Comparison of ENCODE assay signal across 23 cellular contexts in genomic region chr9:120110520-120110919, GRCh38.
"Had no signal": no experiment of that assay in that cellular context is flagged by ENCODE, and none has a peak within 500 bp of the region (broad histone marks: within the 10 kb centered on the region; RNA-seq: fewer than 3 reads in every experiment).

No MANE protein-coding gene starts in this region.

- DNase-seq: activated CD4-positive, alpha-beta T cell treated with anti-CD3 and anti-CD28 coated beads for 1 hour; activated CD4-positive, alpha-beta T cell treated with anti-CD3 and anti-CD28 coated beads, Interleukin-2, amount 50 U/mL, for 1 hour; activated CD8-positive, alpha-beta T cell treated with anti-CD3 and anti-CD28 coated beads, Interleukin-2, amount 10 ng/mL, durations not matched to agents 7 days and 5 days; activated gamma-delta T cell; cortex of kidney; endodermal cell; esophagus squamous epithelium; gastrocnemius medialis; left ventricle myocardium inferior; mammary epithelial cell; naive thymus-derived CD8-positive, alpha-beta T cell; retina; stimulated activated CD4-positive, alpha-beta T cell treated with anti-CD3 and anti-CD28 coated beads, Interleukin-4, amount 100 ng/mL, for 24 hours; stimulated activated naive CD4-positive, alpha-beta T cell treated with Interleukin-2 at 50 U/mL for 16 hours had no signal

- H3K27me3 ChIP-seq: adrenal gland, esophagus squamous epithelium, gastrocnemius medialis, neural progenitor cell, vagina had no signal

- H3K4me3 Mint-ChIP-seq: activated CD8-positive, alpha-beta T cell treated with anti-CD3 and anti-CD28 coated beads, Interleukin-2, amount 10 ng/mL, durations not matched to agents 7 days and 5 days; activated T-helper 1 cell treated with anti-CD3 and anti-CD28 coated beads, Interleukin-12 subunit alpha, Interleukin-12 subunit beta, Interleukin-2, Interleukin-4 antibody, amounts not matched to agents 30 ng/mL and 10 ng/mL and 1 ng/mL, durations not matched to agents 14 hours and 24 hours and 36 hours; central memory CD8-positive, alpha-beta T cell; endodermal cell; mesothelial cell of epicardium; naive thymus-derived CD8-positive, alpha-beta T cell; neural progenitor cell; type B pancreatic cell had no signal

- H3K4me3 ChIP-seq: adrenal gland, esophagus squamous epithelium, gastrocnemius medialis, left ventricle myocardium inferior, neural progenitor cell, thoracic aorta, vagina had no signal

- H3K27me3 Mint-ChIP-seq: central memory CD8-positive, alpha-beta T cell had no signal

- H3K4me1 Mint-ChIP-seq: central memory CD8-positive, alpha-beta T cell; mesothelial cell of epicardium; naive thymus-derived CD8-positive, alpha-beta T cell had no signal

- H3K9me3 Mint-ChIP-seq: activated T-helper 1 cell treated with anti-CD3 and anti-CD28 coated beads, Interleukin-12 subunit alpha, Interleukin-12 subunit beta, Interleukin-2, Interleukin-4 antibody, amounts not matched to agents 30 ng/mL and 10 ng/mL and 1 ng/mL, durations not matched to agents 14 hours and 24 hours and 36 hours; mesothelial cell of epicardium; neural progenitor cell; type B pancreatic cell had no signal

- H3K36me3 Mint-ChIP-seq: activated naive CD4-positive, alpha-beta T cell treated with anti-CD3 and anti-CD28 coated beads, Interleukin-2, amount 50 U/mL, for 72 hours; mesothelial cell of epicardium; naive thymus-derived CD8-positive, alpha-beta T cell; neural progenitor cell; type B pancreatic cell had no signal

- H3K9me3 ChIP-seq: adrenal gland, esophagus squamous epithelium, gastrocnemius medialis, left ventricle myocardium inferior, thoracic aorta, vagina had no signal

- H3K4me1 ChIP-seq: adrenal gland, esophagus squamous epithelium, gastrocnemius medialis, left ventricle myocardium inferior, neural progenitor cell, vagina had no signal

- H3K27ac Mint-ChIP-seq: activated CD8-positive, alpha-beta T cell treated with anti-CD3 and anti-CD28 coated beads, Interleukin-2, amount 10 ng/mL, durations not matched to agents 7 days and 5 days; activated naive CD4-positive, alpha-beta T cell treated with anti-CD3 and anti-CD28 coated beads, Interleukin-2, amount 50 U/mL, for 72 hours; activated T-helper 1 cell treated with anti-CD3 and anti-CD28 coated beads, Interleukin-12 subunit alpha, Interleukin-12 subunit beta, Interleukin-2, Interleukin-4 antibody, amounts not matched to agents 30 ng/mL and 10 ng/mL and 1 ng/mL, durations not matched to agents 14 hours and 24 hours and 36 hours; endodermal cell; mesothelial cell of epicardium; naive thymus-derived CD8-positive, alpha-beta T cell; neural progenitor cell; type B pancreatic cell had no signal

- H3K36me3 ChIP-seq: adrenal gland, esophagus squamous epithelium, gastrocnemius medialis, left ventricle myocardium inferior, neural progenitor cell, thoracic aorta, vagina had no signal
